Comparison of ENCODE assay signal across 2 cellular contexts in the genomic region with DNA sequence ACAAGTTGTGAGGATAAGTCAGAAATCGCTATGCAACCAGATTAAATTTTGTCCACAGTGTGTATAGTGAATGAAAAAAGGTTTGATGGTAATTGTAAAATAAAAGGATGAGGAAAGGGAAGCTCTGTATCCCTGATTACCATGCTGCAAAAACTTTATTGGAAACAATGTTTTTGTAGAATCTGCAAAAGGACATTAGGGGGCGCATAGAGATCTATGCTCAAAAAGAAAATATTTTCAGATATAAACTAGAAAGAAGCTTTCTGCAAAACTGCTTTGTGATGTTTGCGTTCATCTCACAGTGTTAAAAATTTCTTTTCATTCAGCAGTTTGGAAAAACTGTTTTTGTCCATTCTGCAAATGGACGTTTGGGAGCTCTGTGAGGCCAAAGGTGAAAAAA.
TF ChIP-seq lines count a peak whose summit lies in the region.

No MANE protein-coding gene starts in this region.

TF ChIP-seq in IMR-90, 13 proteins besides CTCF, POLR2A, EP300 and RAD21:
- no peak for TF ChIP-seq BHLHE40 (IDR thresholded peaks at IDR 0.05; ENCODE audit: low read depth, low read length)
- no peak for TF ChIP-seq NFE2L2 (IDR thresholded peaks at IDR 0.05; ENCODE audit: low read depth, low read length)
- TF ChIP-seq FOS (IDR thresholded peaks at IDR 0.05; ENCODE audit: low read depth, low read length): no peak
- no peak for TF ChIP-seq MAFK (IDR thresholded peaks at IDR 0.05; ENCODE audit: low read depth, low read length)
- TF ChIP-seq, protein P1, sequence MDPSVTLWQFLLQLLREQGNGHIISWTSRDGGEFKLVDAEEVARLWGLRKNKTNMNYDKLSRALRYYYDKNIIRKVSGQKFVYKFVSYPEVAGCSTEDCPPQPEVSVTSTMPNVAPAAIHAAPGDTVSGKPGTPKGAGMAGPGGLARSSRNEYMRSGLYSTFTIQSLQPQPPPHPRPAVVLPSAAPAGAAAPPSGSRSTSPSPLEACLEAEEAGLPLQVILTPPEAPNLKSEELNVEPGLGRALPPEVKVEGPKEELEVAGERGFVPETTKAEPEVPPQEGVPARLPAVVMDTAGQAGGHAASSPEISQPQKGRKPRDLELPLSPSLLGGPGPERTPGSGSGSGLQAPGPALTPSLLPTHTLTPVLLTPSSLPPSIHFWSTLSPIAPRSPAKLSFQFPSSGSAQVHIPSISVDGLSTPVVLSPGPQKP (IDR thresholded peaks at IDR 0.05; ENCODE audit: borderline replicate concordance, low read depth, low read length): no peak
- no peak for TF ChIP-seq RCOR1 (IDR thresholded peaks at IDR 0.05; ENCODE audit: insufficient replicate concordance, low read length)
- TF ChIP-seq MAZ (IDR thresholded peaks at IDR 0.05; ENCODE audit: borderline replicate concordance, low read depth, low read length): no peak
- no peak for TF ChIP-seq CHD1 (IDR thresholded peaks at IDR 0.05; ENCODE audit: low read depth, low read length)
- TF ChIP-seq SMC3 (IDR thresholded peaks at IDR 0.05; ENCODE audit: low read depth, low read length): no peak
- no peak for TF ChIP-seq RFX5 (IDR thresholded peaks at IDR 0.05; ENCODE audit: low read depth, low read length)
- no peak for TF ChIP-seq MXI1 (IDR thresholded peaks at IDR 0.05; ENCODE audit: borderline replicate concordance, low read depth, low read length)
- TF ChIP-seq, protein P2, sequence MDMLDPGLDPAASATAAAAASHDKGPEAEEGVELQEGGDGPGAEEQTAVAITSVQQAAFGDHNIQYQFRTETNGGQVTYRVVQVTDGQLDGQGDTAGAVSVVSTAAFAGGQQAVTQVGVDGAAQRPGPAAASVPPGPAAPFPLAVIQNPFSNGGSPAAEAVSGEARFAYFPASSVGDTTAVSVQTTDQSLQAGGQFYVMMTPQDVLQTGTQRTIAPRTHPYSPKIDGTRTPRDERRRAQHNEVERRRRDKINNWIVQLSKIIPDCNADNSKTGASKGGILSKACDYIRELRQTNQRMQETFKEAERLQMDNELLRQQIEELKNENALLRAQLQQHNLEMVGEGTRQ (IDR thresholded peaks at IDR 0.05; ENCODE audit: low read depth, low read length): no peak
- TF ChIP-seq CEBPB (IDR thresholded peaks at IDR 0.05; ENCODE audit: low read depth, low read length): no peak

TF ChIP-seq in HepG2, 621 proteins besides CTCF, POLR2A, EP300 and RAD21:
- TF ChIP-seq ZNF451 (CRISPR knock-in tag; IDR thresholded peaks at IDR 0.05) (no peak), ZNF143 (CRISPR knock-in tag; IDR thresholded peaks at IDR 0.05) (no peak), KDM4B (CRISPR knock-in tag; IDR thresholded peaks at IDR 0.05) (no peak), ZNF343 (CRISPR knock-in tag; IDR thresholded peaks at IDR 0.05) (no peak), ZFP90 (CRISPR knock-in tag; IDR thresholded peaks at IDR 0.05; ENCODE audit: borderline replicate concordance) (no peak), DNMT3B (CRISPR knock-in tag; conservative IDR thresholded peaks at IDR 0.05) (no peak)
- TF ChIP-seq, protein P3, sequence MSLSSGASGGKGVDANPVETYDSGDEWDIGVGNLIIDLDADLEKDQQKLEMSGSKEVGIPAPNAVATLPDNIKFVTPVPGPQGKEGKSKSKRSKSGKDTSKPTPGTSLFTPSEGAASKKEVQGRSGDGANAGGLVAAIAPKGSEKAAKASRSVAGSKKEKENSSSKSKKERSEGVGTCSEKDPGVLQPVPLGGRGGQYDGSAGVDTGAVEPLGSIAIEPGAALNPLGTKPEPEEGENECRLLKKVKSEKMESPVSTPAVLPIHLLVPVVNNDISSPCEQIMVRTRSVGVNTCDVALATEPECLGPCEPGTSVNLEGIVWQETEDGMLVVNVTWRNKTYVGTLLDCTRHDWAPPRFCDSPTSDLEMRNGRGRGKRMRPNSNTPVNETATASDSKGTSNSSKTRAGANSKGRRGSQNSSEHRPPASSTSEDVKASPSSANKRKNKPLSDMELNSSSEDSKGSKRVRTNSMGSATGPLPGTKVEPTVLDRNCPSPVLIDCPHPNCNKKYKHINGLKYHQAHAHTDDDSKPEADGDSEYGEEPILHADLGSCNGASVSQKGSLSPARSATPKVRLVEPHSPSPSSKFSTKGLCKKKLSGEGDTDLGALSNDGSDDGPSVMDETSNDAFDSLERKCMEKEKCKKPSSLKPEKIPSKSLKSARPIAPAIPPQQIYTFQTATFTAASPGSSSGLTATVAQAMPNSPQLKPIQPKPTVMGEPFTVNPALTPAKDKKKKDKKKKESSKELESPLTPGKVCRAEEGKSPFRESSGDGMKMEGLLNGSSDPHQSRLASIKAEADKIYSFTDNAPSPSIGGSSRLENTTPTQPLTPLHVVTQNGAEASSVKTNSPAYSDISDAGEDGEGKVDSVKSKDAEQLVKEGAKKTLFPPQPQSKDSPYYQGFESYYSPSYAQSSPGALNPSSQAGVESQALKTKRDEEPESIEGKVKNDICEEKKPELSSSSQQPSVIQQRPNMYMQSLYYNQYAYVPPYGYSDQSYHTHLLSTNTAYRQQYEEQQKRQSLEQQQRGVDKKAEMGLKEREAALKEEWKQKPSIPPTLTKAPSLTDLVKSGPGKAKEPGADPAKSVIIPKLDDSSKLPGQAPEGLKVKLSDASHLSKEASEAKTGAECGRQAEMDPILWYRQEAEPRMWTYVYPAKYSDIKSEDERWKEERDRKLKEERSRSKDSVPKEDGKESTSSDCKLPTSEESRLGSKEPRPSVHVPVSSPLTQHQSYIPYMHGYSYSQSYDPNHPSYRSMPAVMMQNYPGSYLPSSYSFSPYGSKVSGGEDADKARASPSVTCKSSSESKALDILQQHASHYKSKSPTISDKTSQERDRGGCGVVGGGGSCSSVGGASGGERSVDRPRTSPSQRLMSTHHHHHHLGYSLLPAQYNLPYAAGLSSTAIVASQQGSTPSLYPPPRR (CRISPR knock-in tag; IDR thresholded peaks at IDR 0.05; ENCODE audit: borderline replicate concordance): no peak
- TF ChIP-seq, protein P4, sequence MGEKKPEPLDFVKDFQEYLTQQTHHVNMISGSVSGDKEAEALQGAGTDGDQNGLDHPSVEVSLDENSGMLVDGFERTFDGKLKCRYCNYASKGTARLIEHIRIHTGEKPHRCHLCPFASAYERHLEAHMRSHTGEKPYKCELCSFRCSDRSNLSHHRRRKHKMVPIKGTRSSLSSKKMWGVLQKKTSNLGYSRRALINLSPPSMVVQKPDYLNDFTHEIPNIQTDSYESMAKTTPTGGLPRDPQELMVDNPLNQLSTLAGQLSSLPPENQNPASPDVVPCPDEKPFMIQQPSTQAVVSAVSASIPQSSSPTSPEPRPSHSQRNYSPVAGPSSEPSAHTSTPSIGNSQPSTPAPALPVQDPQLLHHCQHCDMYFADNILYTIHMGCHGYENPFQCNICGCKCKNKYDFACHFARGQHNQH (CRISPR knock-in tag; IDR thresholded peaks at IDR 0.05): no peak
- TF ChIP-seq, protein P5, sequence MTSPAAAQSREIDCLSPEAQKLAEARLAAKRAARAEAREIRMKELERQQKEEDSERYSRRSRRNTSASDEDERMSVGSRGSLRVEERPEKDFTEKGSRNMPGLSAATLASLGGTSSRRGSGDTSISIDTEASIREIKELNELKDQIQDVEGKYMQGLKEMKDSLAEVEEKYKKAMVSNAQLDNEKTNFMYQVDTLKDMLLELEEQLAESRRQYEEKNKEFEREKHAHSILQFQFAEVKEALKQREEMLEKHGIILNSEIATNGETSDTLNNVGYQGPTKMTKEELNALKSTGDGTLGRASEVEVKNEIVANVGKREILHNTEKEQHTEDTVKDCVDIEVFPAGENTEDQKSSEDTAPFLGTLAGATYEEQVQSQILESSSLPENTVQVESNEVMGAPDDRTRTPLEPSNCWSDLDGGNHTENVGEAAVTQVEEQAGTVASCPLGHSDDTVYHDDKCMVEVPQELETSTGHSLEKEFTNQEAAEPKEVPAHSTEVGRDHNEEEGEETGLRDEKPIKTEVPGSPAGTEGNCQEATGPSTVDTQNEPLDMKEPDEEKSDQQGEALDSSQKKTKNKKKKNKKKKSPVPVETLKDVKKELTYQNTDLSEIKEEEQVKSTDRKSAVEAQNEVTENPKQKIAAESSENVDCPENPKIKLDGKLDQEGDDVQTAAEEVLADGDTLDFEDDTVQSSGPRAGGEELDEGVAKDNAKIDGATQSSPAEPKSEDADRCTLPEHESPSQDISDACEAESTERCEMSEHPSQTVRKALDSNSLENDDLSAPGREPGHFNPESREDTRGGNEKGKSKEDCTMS (CRISPR knock-in tag; conservative IDR thresholded peaks at IDR 0.05): no peak
